Comparison of ENCODE assay signal across 21 cellular contexts in genomic region chr15:71570736-71571135, GRCh38.
"Had no signal": no experiment of that assay in that cellular context is flagged by ENCODE, and none has a peak within 500 bp of the region (broad histone marks: within the 10 kb centered on the region; RNA-seq: fewer than 3 reads in every experiment).

No MANE protein-coding gene starts in this region.

- H3K9ac ChIP-seq: neural progenitor cell had no signal

- H3K9me3 Mint-ChIP-seq: natural killer cell treated with Interleukin-12 subunit alpha and Interleukin-12 subunit beta and Interleukin-15 and Interleukin-18, amount 100 ng/mL, for 72 hours; neural progenitor cell; stimulated activated naive CD8-positive, alpha-beta T cell treated with anti-CD3 and anti-CD28 coated beads, Interleukin-15, amount 100 ng/mL, for 72 hours had no signal

- H3K4me1 ChIP-seq: colonic mucosa, neural progenitor cell, sigmoid colon, testis had no signal

- H3K4me2 ChIP-seq: neural progenitor cell had no signal

- H3K27ac Mint-ChIP-seq: natural killer cell treated with Interleukin-12 subunit alpha and Interleukin-12 subunit beta and Interleukin-15 and Interleukin-18, amount 100 ng/mL, for 72 hours; neural progenitor cell; stimulated activated naive B cell treated with anti-CD40 and anti-IgM and Interleukin-4, amounts not matched to agents 10 μg/mL and 1 μg/mL and 100 μg/mL, for 72 hours; stimulated activated naive CD8-positive, alpha-beta T cell treated with anti-CD3 and anti-CD28 coated beads, Interleukin-15, amount 100 ng/mL, for 72 hours had no signal

- H3K4me3 Mint-ChIP-seq: natural killer cell treated with Interleukin-12 subunit alpha and Interleukin-12 subunit beta and Interleukin-15 and Interleukin-18, amount 100 ng/mL, for 72 hours; neural progenitor cell; stimulated activated naive B cell treated with anti-CD40 and anti-IgM and Interleukin-4, amounts not matched to agents 10 μg/mL and 1 μg/mL and 100 μg/mL, for 72 hours; stimulated activated naive CD8-positive, alpha-beta T cell treated with anti-CD3 and anti-CD28 coated beads, Interleukin-15, amount 100 ng/mL, for 72 hours had no signal

- FAIRE-seq: frontal cortex had no signal

- H3K27me3 ChIP-seq: colonic mucosa, heart left ventricle, neural progenitor cell, ovary, right atrium auricular region, sigmoid colon, testis, tibial nerve, upper lobe of right lung had no signal

- H3K27ac ChIP-seq: colonic mucosa, heart left ventricle, neural progenitor cell, ovary, right atrium auricular region, sigmoid colon, testis, tibial nerve, upper lobe of right lung had no signal

- H3K36me3 ChIP-seq: colonic mucosa, heart left ventricle, neural progenitor cell, ovary, right atrium auricular region, sigmoid colon, tibial nerve, upper lobe of right lung had no signal

- H3K9me3 ChIP-seq: colonic mucosa, ovary, right atrium auricular region, sigmoid colon, testis, tibial nerve, upper lobe of right lung had no signal

- H2AFZ ChIP-seq: neural progenitor cell had no signal

- H3K36me3 Mint-ChIP-seq: natural killer cell treated with Interleukin-12 subunit alpha and Interleukin-12 subunit beta and Interleukin-15 and Interleukin-18, amount 100 ng/mL, for 72 hours; neural progenitor cell; stimulated activated naive B cell treated with anti-CD40 and anti-IgM and Interleukin-4, amounts not matched to agents 10 μg/mL and 1 μg/mL and 100 μg/mL, for 72 hours had no signal

- DNase-seq: colonic mucosa; dermis blood vessel endothelial cell; heart left ventricle; hippocampal formation; mammary epithelial cell; mucosa of descending colon; nucleus accumbens; ovary; sigmoid colon; stimulated activated CD4-positive, alpha-beta T cell treated with anti-CD3 and anti-CD28 coated beads, Interleukin-2, amount 100 ng/mL, for 24 hours; stimulated activated CD4-positive, alpha-beta T cell treated with anti-CD3 and anti-CD28 coated beads, Interleukin-4, amount 100 ng/mL, for 4 hours; stimulated activated naive B cell treated with anti-CD40 and anti-IgM and Interleukin-4, amounts not matched to agents 10 μg/mL and 1 μg/mL and 100 μg/mL, for 72 hours; stimulated activated naive CD8-positive, alpha-beta T cell treated with anti-CD3 and anti-CD28 coated beads, Interleukin-15, amount 100 ng/mL, for 72 hours; testis; upper lobe of right lung had no signal

- ATAC-seq: heart left ventricle; mucosa of descending colon; natural killer cell treated with Interleukin-12 subunit alpha and Interleukin-12 subunit beta and Interleukin-15 and Interleukin-18, amount 100 ng/mL, for 72 hours; stimulated activated naive B cell treated with anti-CD40 and anti-IgM and Interleukin-4, amounts not matched to agents 10 μg/mL and 1 μg/mL and 100 μg/mL, for 72 hours; stimulated activated naive CD8-positive, alpha-beta T cell treated with anti-CD3 and anti-CD28 coated beads, Interleukin-15, amount 100 ng/mL, for 72 hours; upper lobe of right lung had no signal

- H3K4me1 Mint-ChIP-seq: neural progenitor cell; stimulated activated naive B cell treated with anti-CD40 and anti-IgM and Interleukin-4, amounts not matched to agents 10 μg/mL and 1 μg/mL and 100 μg/mL, for 72 hours; stimulated activated naive CD8-positive, alpha-beta T cell treated with anti-CD3 and anti-CD28 coated beads, Interleukin-15, amount 100 ng/mL, for 72 hours had no signal

- H3K4me3 ChIP-seq: colonic mucosa, heart left ventricle, mucosa of descending colon, neural progenitor cell, ovary, right atrium auricular region, sigmoid colon, skin epidermis, testis, tibial nerve, upper lobe of right lung had no signal
